Comparison of ENCODE assay signal across 1 cellular context in genomic region chr10:98391065-98391464, GRCh38.
TF ChIP-seq lines count a peak whose summit lies in the region.

No MANE protein-coding gene starts in this region.

TF ChIP-seq in K562, 482 proteins besides CTCF, POLR2A, EP300 and RAD21 (continued from another document):
- TF ChIP-seq STAT6 (CRISPR knock-in tag; IDR thresholded peaks at IDR 0.05) (no peak), HLTF (IDR thresholded peaks at IDR 0.05) (no peak), EP400 (IDR thresholded peaks at IDR 0.05) (no peak), GABPA (tag; conservative IDR thresholded peaks at IDR 0.05; ENCODE audit: low read depth) (peak; percentile 42; the same call in 1 of the 2 replicates), NR2C1 (IDR thresholded peaks at IDR 0.05) (no peak), NR2C1 (tag; IDR thresholded peaks at IDR 0.05) (no peak), ARID4B (CRISPR knock-in tag; IDR thresholded peaks at IDR 0.05) (no peak)
TF ChIP-seq in K562: peak in this region for 5.
